8 cellular contexts compared by ENCODE assay signal in the genomic region with DNA sequence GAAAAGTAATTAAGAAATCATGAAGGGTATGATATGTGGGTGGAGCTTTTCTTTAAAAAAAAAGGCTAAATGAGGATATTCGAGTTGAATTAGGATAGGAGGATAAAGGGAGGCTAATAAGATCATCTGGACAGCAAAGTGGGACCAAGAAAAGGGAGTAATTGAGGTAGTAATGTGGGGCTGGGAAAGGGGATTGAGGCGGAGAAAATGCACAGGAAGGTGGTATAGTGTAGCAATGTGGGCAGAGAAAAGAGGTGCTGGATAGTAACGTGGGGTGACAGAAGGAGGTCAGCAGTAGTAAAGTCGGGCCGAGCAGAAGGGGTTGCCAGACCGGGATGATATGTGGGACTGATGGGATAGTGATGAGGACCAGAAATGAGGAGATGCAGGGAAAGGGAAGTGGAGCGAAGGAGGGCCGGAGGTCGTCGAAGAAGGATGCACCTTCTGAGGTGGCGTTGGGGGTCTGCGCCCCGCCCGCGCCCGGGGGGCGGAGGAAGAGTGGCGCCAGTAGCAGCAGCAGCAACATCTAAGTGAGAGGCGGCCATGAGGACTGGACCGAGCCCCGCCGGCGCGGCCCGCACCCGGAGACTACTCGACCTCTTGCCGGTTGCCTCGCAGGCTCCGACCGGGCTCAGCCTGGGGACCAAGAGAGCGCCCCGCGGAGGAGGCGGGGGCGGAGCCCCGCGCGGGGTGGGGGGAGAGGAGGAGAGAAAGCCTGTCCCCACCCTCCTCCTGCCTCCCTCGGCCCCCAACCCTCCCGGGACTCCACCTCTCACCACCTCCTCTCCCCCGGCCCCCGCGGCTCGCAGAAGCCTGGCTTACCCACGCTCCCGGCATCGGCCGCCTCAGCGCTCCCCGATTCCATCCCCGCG. TPM values are rescaled to one million over a fixed set of nuclear protein-coding genes. Genes with fewer than 3 reads are reported as not detected.
DNase-seq lines count a peak whose midpoint lies in the region; ATAC-seq and TF ChIP-seq lines count a peak whose summit lies in the region.

No MANE protein-coding gene starts in this region.

- ATAC-seq in GM21737 (IDR thresholded peaks at IDR 0.05; ENCODE audit: unreplicated experiment) (peak; percentile 25), lung (ENCODE audit: insufficient read depth, low FRiP score) (peak; percentile 29)

- no peaks in the 10 kb centered on the region for H3K27me3 ChIP-seq in lung (ENCODE audit: control insufficient read depth, insufficient read depth)

- peak overlapping the region; percentile 50 for H3K4me3 ChIP-seq in lung

- H3K4me1 ChIP-seq in lung (ENCODE audit: control insufficient read depth in 2 of 2, insufficient read depth in 2 of 2, low read length in 2 of 2): peaks cover 0 to 15% of the 10 kb centered on the region in 2 donors

- peak overlapping the region in 1 of 2 donors; percentile 61 for H3K27ac ChIP-seq in lung (ENCODE audit: low read depth in 1 of 2, low read length in 1 of 2)

- H3K9me3 ChIP-seq in lung (ENCODE audit: control insufficient read depth in 2 of 2, insufficient read depth in 1 of 2, low read length in 1 of 2): no peaks in the 10 kb centered on the region

- H3K36me3 ChIP-seq in lung (ENCODE audit: control insufficient read depth in 2 of 2, insufficient read depth in 2 of 2, low read length in 2 of 2): no peaks in the 10 kb centered on the region

- DNase-seq in C1 segment of cervical spinal cord (lab: John Stamatoyannopoulos, UW): peak in 9 of 14 donors; percentile 18 to 77 (median 49)
- DNase-seq in NCI-H1694 treated with DMSO at 0.1 percent for 48 hours (lab: John Stamatoyannopoulos, UW): peak; percentile 34
- DNase-seq in activated CD4-positive, alpha-beta T cell treated with anti-CD3 and anti-CD28 coated beads, Interleukin-2, amount 50 U/mL, for 48 hours: peak; percentile 42 to 57
- DNase-seq in effector CD8-positive, alpha-beta T cell (lab: John Stamatoyannopoulos, UW): peak; percentile 63
- DNase-seq in lung (ENCODE audit: low spot score): peak; percentile 34
- DNase-seq in stimulated activated CD8-positive, alpha-beta memory T cell treated with anti-CD3 and anti-CD28 coated beads, Interleukin-15, amount 100 ng/mL, for 48 hours (ENCODE audit: low read depth in 2 of 2): peak; percentile 25 to 36
- DNase-seq in NCI-H446 treated with DMSO at 0.1 percent for 48 hours (lab: John Stamatoyannopoulos, UW): no peak

- no peak for TF ChIP-seq CTCF in lung (IDR thresholded peaks at IDR 0.05; ENCODE audit: control extremely low read depth, extremely low read depth)

- 4 to 8% methylated on average over 32 to 53 of the region's 53 CpGs for WGBS in lung, 2 donors

RNA-seq across cellular contexts. Expression of a gene that starts 0.9 kb away (rescaled TPM):
- total RNA-seq in lung: 10 to 100 TPM; 28.4 to 35.7 TPM
- polyA plus RNA-seq in lung: 10 to 100 TPM; 12.9 to 21.6 TPM

RNA-seq across cellular contexts. Expression of a gene that starts 24.8 kb away (rescaled TPM):
- total RNA-seq in lung: not detected
- polyA plus RNA-seq in lung: not detected

RNA-seq across cellular contexts. Expression of a gene that starts 47.2 kb away (rescaled TPM):
- not detected for total RNA-seq in lung
- polyA plus RNA-seq in lung: not detected

RNA-seq across cellular contexts. Expression of a gene that starts 48.9 kb away (rescaled TPM):
- total RNA-seq in lung: 1 to 10 TPM in 1 of 2 donors, under 1 TPM in 1; 0.14 to 2.4 TPM
- 1 to 10 TPM in 1 of 2 donors, under 1 TPM in 1; 0.01 to 2.0 TPM for polyA plus RNA-seq in lung
